28 cellular contexts compared by ENCODE assay signal in the genomic region with DNA sequence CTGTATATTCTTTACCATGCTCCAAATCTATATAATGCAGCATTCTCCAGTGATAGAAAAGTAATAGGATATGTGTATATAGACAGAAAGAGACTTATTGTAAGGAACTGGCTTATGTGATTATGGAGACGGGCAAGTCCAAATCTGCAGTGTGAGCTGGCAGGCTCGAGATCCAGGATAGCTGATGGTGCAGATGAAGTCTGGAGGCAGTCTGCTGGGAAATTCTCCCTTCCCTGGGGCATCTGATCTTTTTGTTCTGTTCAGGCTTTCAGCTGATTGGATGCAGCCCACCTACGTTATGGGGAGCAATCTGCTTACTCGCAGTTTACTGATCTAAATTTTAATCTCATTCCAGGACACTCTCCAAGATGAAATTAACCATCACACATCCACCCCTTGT.
"Had no signal": no experiment of that assay in that cellular context is flagged by ENCODE, and none has a peak within 500 bp of the region (broad histone marks: within the 10 kb centered on the region; RNA-seq: fewer than 3 reads in every experiment).

No MANE protein-coding gene starts in this region.

- H3K27ac Mint-ChIP-seq: naive thymus-derived CD8-positive, alpha-beta T cell; natural killer cell treated with Interleukin-12 subunit alpha and Interleukin-12 subunit beta and Interleukin-15 and Interleukin-18, amount 100 ng/mL, for 72 hours; nephron progenitor cell; progenitor cell of endocrine pancreas; stimulated activated effector memory CD8-positive, alpha-beta T cell treated with anti-CD3 and anti-CD28 coated beads, Interleukin-12 subunit alpha, Interleukin-12 subunit beta, amount 100 ng/mL, for 72 hours; stimulated activated naive B cell treated with anti-CD40 and anti-IgM and Interleukin-4, amounts not matched to agents 10 μg/mL and 1 μg/mL and 100 μg/mL, for 72 hours; stimulated activated naive CD8-positive, alpha-beta T cell treated with anti-CD3 and anti-CD28 coated beads, Interleukin-15, Interleukin-2, amounts not matched to agents 100 ng/mL and 50 ng/mL, for 24 hours had no signal

- H3K9me3 ChIP-seq: neutrophil, pancreas, stomach, thoracic aorta, thyroid gland, tibial nerve, uterus had no signal

- DNase-seq: naive thymus-derived CD8-positive, alpha-beta T cell; nephron progenitor cell; nucleus accumbens; pancreas; psoas muscle; right cardiac atrium; right lobe of liver; sigmoid colon; stimulated activated CD4-positive, alpha-beta T cell treated with anti-CD3 and anti-CD28 coated beads, Interleukin-15, amount 100 ng/mL, for 24 hours; stimulated activated CD4-positive, alpha-beta T cell treated with anti-CD3 and anti-CD28 coated beads, Interleukin-2, amount 100 ng/mL, for 24 hours; stimulated activated CD4-positive, alpha-beta T cell treated with anti-CD3 and anti-CD28 coated beads, Interleukin-2, amount 100 ng/mL, for 48 hours; stimulated activated CD4-positive, alpha-beta T cell treated with anti-CD3 and anti-CD28 coated beads, Interleukin-4, amount 100 ng/mL, for 24 hours; stimulated activated naive B cell treated with anti-CD40 and anti-IgM and Interleukin-4, amounts not matched to agents 10 μg/mL and 1 μg/mL and 100 μg/mL, for 72 hours; stimulated activated naive CD4-positive, alpha-beta T cell treated with Interleukin-2 at 50 U/mL for 16 hours; stomach; thyroid gland; trophoblast cell; upper lobe of left lung; uterus had no signal

- H3K9me3 Mint-ChIP-seq: natural killer cell treated with Interleukin-12 subunit alpha and Interleukin-12 subunit beta and Interleukin-15 and Interleukin-18, amount 100 ng/mL, for 72 hours; neural crest cell; stimulated activated naive CD8-positive, alpha-beta T cell treated with anti-CD3 and anti-CD28 coated beads, Interleukin-15, Interleukin-2, amounts not matched to agents 100 ng/mL and 50 ng/mL, for 24 hours had no signal

- ATAC-seq: naive thymus-derived CD8-positive, alpha-beta T cell; natural killer cell treated with Interleukin-12 subunit alpha and Interleukin-12 subunit beta and Interleukin-15 and Interleukin-18, amount 100 ng/mL, for 72 hours; psoas muscle; right cardiac atrium; right lobe of liver; stimulated activated effector memory CD8-positive, alpha-beta T cell treated with anti-CD3 and anti-CD28 coated beads, Interleukin-12 subunit alpha, Interleukin-12 subunit beta, amount 100 ng/mL, for 72 hours; stimulated activated naive B cell treated with anti-CD40 and anti-IgM and Interleukin-4, amounts not matched to agents 10 μg/mL and 1 μg/mL and 100 μg/mL, for 72 hours had no signal

- H3K27ac ChIP-seq: neutrophil, pancreas, psoas muscle, right lobe of liver, sigmoid colon, stomach, thoracic aorta, thyroid gland, tibial nerve, upper lobe of left lung, uterus had no signal

- H3K4me3 Mint-ChIP-seq: naive thymus-derived CD8-positive, alpha-beta T cell; natural killer cell treated with Interleukin-12 subunit alpha and Interleukin-12 subunit beta and Interleukin-15 and Interleukin-18, amount 100 ng/mL, for 72 hours; nephron progenitor cell; neural crest cell; stimulated activated effector memory CD8-positive, alpha-beta T cell treated with anti-CD3 and anti-CD28 coated beads, Interleukin-12 subunit alpha, Interleukin-12 subunit beta, amount 100 ng/mL, for 72 hours; stimulated activated naive B cell treated with anti-CD40 and anti-IgM and Interleukin-4, amounts not matched to agents 10 μg/mL and 1 μg/mL and 100 μg/mL, for 72 hours; stimulated activated naive CD8-positive, alpha-beta T cell treated with anti-CD3 and anti-CD28 coated beads, Interleukin-15, Interleukin-2, amounts not matched to agents 100 ng/mL and 50 ng/mL, for 24 hours had no signal

- H3K4me1 ChIP-seq: psoas muscle, right lobe of liver, sigmoid colon, thyroid gland, tibial nerve, upper lobe of left lung, uterus had no signal

- FAIRE-seq: pancreas, small intestine had no signal

- H3K27me3 Mint-ChIP-seq: progenitor cell of endocrine pancreas; stimulated activated naive B cell treated with anti-CD40 and anti-IgM and Interleukin-4, amounts not matched to agents 10 μg/mL and 1 μg/mL and 100 μg/mL, for 72 hours had no signal

- H3K4me1 Mint-ChIP-seq: nephron progenitor cell, neural crest cell had no signal

- H3K27me3 ChIP-seq: neutrophil, pancreas, right lobe of liver, sigmoid colon, thyroid gland, tibial nerve, upper lobe of left lung, uterus had no signal

- H3K4me3 ChIP-seq: pancreas, psoas muscle, right lobe of liver, sigmoid colon, stomach, thoracic aorta, thyroid gland, tibial nerve, upper lobe of left lung, uterus had no signal

- H3K36me3 ChIP-seq: neutrophil, pancreas, right lobe of liver, sigmoid colon, thoracic aorta, thyroid gland, tibial nerve, upper lobe of left lung, uterus had no signal
